7 cellular contexts compared by ENCODE assay signal in genomic region chr12:56723352-56723751, GRCh38. TPM values are rescaled to one million over a fixed set of nuclear protein-coding genes. Genes with fewer than 3 reads are reported as not detected.
A peak's percentile ranks its signal among the peaks of the same experiment; 100 is the strongest.
DNase-seq lines count a peak whose midpoint lies in the region; ATAC-seq and TF ChIP-seq lines count a peak whose summit lies in the region.

No MANE protein-coding gene starts in this region.

- POLR2A ChIA-PET in HCT116 (lab: Charles Lee), result interaction anchor here (0.5 to 1.6 kb wide), 3 partner anchors 35 to 389 kb away, joined by 3 to 8 read pairs (median 3); partner anchors contain the start of gene PTGES3
- POLR2A ChIA-PET in activated B cell treated with CpG ODN at 0.5 μM for 24 hours (lab: Charles Lee), result interaction anchor here (1.0 to 1.8 kb wide), 4 partner anchors 35 to 87 kb away, joined by 4 to 13 read pairs (median 8); partner anchors contain the start of genes ATP5F1B and PTGES3

- H3K27ac ChIP-seq in HCT116 (ENCODE audit: low read depth, low read length) (peak overlapping the region; percentile 91; the same call in 1 of the 2 replicates), right cardiac atrium (ENCODE audit: low read length) (no peak overlapping the region), spleen (peak overlapping the region in 5 of 8 donors; percentile 93 to 98 (median 95))

- peak overlapping the region; percentile 92 to 99 for H3K4me3 ChIP-seq in HCT116 (replicated peaks in 1 of 2; ENCODE audit: low read depth in 1 of 2, low read length in 2 of 2)
- H3K4me3 ChIP-seq in right cardiac atrium (ENCODE audit: low read length), result peak overlapping the region; percentile 89
- H3K4me3 ChIP-seq in spleen, result peak overlapping the region; percentile 64 to 98 (median 76)

- RAD21 ChIA-PET in HCT116 (lab: Charles Lee; ENCODE audit: low non-redundant PET in 1 of 2, low total read pairs in 2 of 2, uncharacterized antibody in 2 of 2, unreplicated experiment in 2 of 2), result no interaction called here

- peak overlapping the region; percentile 99 for H3K9ac ChIP-seq in HCT116 (ENCODE audit: low read length)

- H3K9me2 ChIP-seq in HCT116 (ENCODE audit: insufficient read depth), result no peaks in the 10 kb centered on the region

- H3K36me3 ChIP-seq in HCT116 (ENCODE audit: control insufficient read depth in 1 of 2, insufficient read depth in 2 of 2, low read length in 2 of 2) (peaks cover 22 to 61% of the 10 kb centered on the region in 2 experiments), spleen (peaks cover 0 to 49% (median 21%) of the 10 kb centered on the region in 6 donors)

- peaks cover 37% of the 10 kb centered on the region; the same call in 1 of the 2 replicates for H4K20me1 ChIP-seq in HCT116 (ENCODE audit: insufficient read depth)

- no peak for TF ChIP-seq RAD21 in HCT116 (IDR thresholded peaks at IDR 0.05; ENCODE audit: low read depth)

- H3K79me2 ChIP-seq in HCT116 (ENCODE audit: insufficient read depth, low read length), result peaks cover 68% of the 10 kb centered on the region

- CTCF ChIA-PET in HCT116 (lab: Charles Lee), result no interaction called here
- CTCF ChIA-PET in activated B cell treated with CpG ODN at 0.5 μM for 24 hours (lab: Charles Lee), result interaction anchor here (0.7 to 0.8 kb wide), 2 partner anchors 37 to 87 kb away, joined by 3 read pairs; no protein-coding TSS in a partner anchor

- no peak overlapping the region for H2AFZ ChIP-seq in HCT116 (ENCODE audit: low read depth, low read length, poor library complexity, severe bottlenecking)

- peaks cover 69% of the 10 kb centered on the region for H3K4me1 Mint-ChIP-seq in activated B cell treated with CpG ODN at 0.5 μM for 24 hours

- peak overlapping the region; percentile 24 for H3K27ac Mint-ChIP-seq in activated B cell treated with CpG ODN at 0.5 μM for 24 hours

- no peaks in the 10 kb centered on the region for H3K27me3 Mint-ChIP-seq in activated B cell treated with CpG ODN at 0.5 μM for 24 hours

- WGBS in right cardiac atrium, result 47% methylated on average over 3 of the region's 3 CpGs
- WGBS in spleen, 5 donors, result 33 to 52% (median 42%) methylated on average over 3 of the region's 3 CpGs

- no peaks in the 10 kb centered on the region for H3K27me3 ChIP-seq in HCT116 (ENCODE audit: insufficient read depth, low read length)
- no peaks in the 10 kb centered on the region for H3K27me3 ChIP-seq in right cardiac atrium (ENCODE audit: control insufficient read depth, insufficient read depth)
- no peaks in the 10 kb centered on the region for H3K27me3 ChIP-seq in spleen (replicated peaks in 1 of 7)

- peak overlapping the region; percentile 85 for H3K4me2 ChIP-seq in HCT116 (ENCODE audit: low read length)

- no peak for DNase-seq in HCT116 (ENCODE audit: low read depth, low spot score)
- no peak for DNase-seq in activated B cell treated with CpG ODN at 0.5 μM for 24 hours
- no peak for DNase-seq in right cardiac atrium
- no peak for DNase-seq in spleen
- no peak for DNase-seq in NCI-H187 (lab: John Stamatoyannopoulos, UW)

- BruUV-seq in HCT116 (replicated peaks; lab: Mats Ljungman, UMichigan), result no TSS peak

- TF ChIP-seq CTCF in HCT116 (IDR thresholded peaks at IDR 0.05 in 2 of 3, conservative IDR thresholded peaks at IDR 0.05 in 1 of 3; ENCODE audit: borderline replicate concordance in 1 of 3, insufficient read depth in 1 of 3, low read depth in 2 of 3, low read length in 2 of 3) (no peak), activated B cell treated with CpG ODN at 0.5 μM for 24 hours (IDR thresholded peaks at IDR 0.05) (no peak), spleen (IDR thresholded peaks at IDR 0.05 in 8 of 11, conservative IDR thresholded peaks at IDR 0.05 in 3 of 11) (no peak)

- TF ChIP-seq POLR2A in HCT116 (IDR thresholded peaks at IDR 0.05; ENCODE audit: borderline replicate concordance, extremely low read depth, insufficient read depth, insufficient read length) (no peak), spleen (IDR thresholded peaks at IDR 0.05) (no peak)

- intact Hi-C loops in HCT116 (cut with micrococcal nuclease) (no loop called here), activated B cell treated with CpG ODN at 0.5 μM for 24 hours (cut with micrococcal nuclease) (no loop called here), right cardiac atrium (cut with DNase I) (loop anchor here in 1 of 4 donors (5.0 kb wide), 1 partner anchor 36 kb away; the partner anchor contains the start of gene PTGES3), spleen (cut with DNase I; ENCODE audit: low total_unique reads) (loop anchor here (2.0 kb wide), 1 partner anchor 29 kb away; no protein-coding TSS in a partner anchor)

- H3K9me3 ChIP-seq in HCT116 (ENCODE audit: control insufficient read depth in 1 of 2, insufficient read depth in 1 of 2, low read depth in 1 of 2, low read length in 2 of 2), result no peaks in the 10 kb centered on the region
- no peaks in the 10 kb centered on the region for H3K9me3 ChIP-seq in right cardiac atrium (ENCODE audit: control insufficient read depth, low read length)
- no peaks in the 10 kb centered on the region for H3K9me3 ChIP-seq in spleen

- H3K9me3 Mint-ChIP-seq in activated B cell treated with CpG ODN at 0.5 μM for 24 hours, result no peaks in the 10 kb centered on the region

- H3K4me1 ChIP-seq in HCT116 (ENCODE audit: control insufficient read depth in 1 of 2, insufficient read depth in 2 of 2, low read length in 2 of 2) (peaks cover 21 to 42% of the 10 kb centered on the region in 2 experiments; a peak in 3 of 4 replicates), right cardiac atrium (ENCODE audit: control insufficient read depth, insufficient read depth, low read length) (peaks cover 30% of the 10 kb centered on the region), spleen (peaks cover 50 to 75% (median 65%) of the 10 kb centered on the region in 6 donors)

- H3K36me3 Mint-ChIP-seq in activated B cell treated with CpG ODN at 0.5 μM for 24 hours (ENCODE audit: low read depth), result peaks cover 65% of the 10 kb centered on the region

- peak overlapping the region; percentile 99 for H3K4me3 Mint-ChIP-seq in activated B cell treated with CpG ODN at 0.5 μM for 24 hours

- ATAC-seq in HCT116, result no peak
- ATAC-seq in activated B cell treated with CpG ODN at 0.5 μM for 24 hours (ENCODE audit: low read depth), result no peak
- ATAC-seq in right cardiac atrium, result no peak
- ATAC-seq in HG02798 (IDR thresholded peaks at IDR 0.05; ENCODE audit: poor library complexity, unreplicated experiment), result no peak
- no peak for ATAC-seq in GM21737 (IDR thresholded peaks at IDR 0.05; ENCODE audit: unreplicated experiment)

TF ChIP-seq in HCT116, 20 proteins besides CTCF, POLR2A, EP300 and RAD21:
- TF ChIP-seq EZH2phosphoT487 (IDR thresholded peaks at IDR 0.05; ENCODE audit: borderline replicate concordance) (no peak), YY1 (IDR thresholded peaks at IDR 0.05; ENCODE audit: extremely low read depth, insufficient replicate concordance, low read depth, low read length) (no peak), SP1 (IDR thresholded peaks at IDR 0.05; ENCODE audit: low read depth) (no peak), ZNF274 (IDR thresholded peaks at IDR 0.05; ENCODE audit: low read depth, low read length) (no peak), SIN3A (IDR thresholded peaks at IDR 0.05; ENCODE audit: low read depth) (0 out of 2 replicates have a peak, but pooled peaks have one; percentile 1), ELF1 (IDR thresholded peaks at IDR 0.05; ENCODE audit: borderline replicate concordance, low read depth) (no peak)
- TF ChIP-seq, protein P1, sequence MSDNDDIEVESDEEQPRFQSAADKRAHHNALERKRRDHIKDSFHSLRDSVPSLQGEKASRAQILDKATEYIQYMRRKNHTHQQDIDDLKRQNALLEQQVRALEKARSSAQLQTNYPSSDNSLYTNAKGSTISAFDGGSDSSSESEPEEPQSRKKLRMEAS (IDR thresholded peaks at IDR 0.05), result no peak

RNA-seq across cellular contexts. Expression of gene NACA, which starts 1.7 kb away (rescaled TPM):
- total RNA-seq in HCT116 (2021; ENCODE audit: unreplicated experiment) (896 TPM), activated B cell treated with CpG ODN at 0.5 μM for 24 hours (1,104 and 1,342 TPM in 2 replicates), right cardiac atrium (100 to 1,000 TPM; 541 to 618 (median 568) TPM), spleen (100 to 1,000 TPM; 535 to 885 (median 701) TPM)
- polyA plus RNA-seq in HCT116 (2012), result 1,514 and 1,706 TPM in 2 replicates
- polyA plus RNA-seq in right cardiac atrium (852 TPM), spleen (1,000 to 10,000 TPM; 1,928 to 3,231 (median 2,748) TPM)

RNA-seq across cellular contexts. Expression of gene PRIM1, which starts 28.8 kb away (rescaled TPM):
- total RNA-seq in HCT116 (2021; ENCODE audit: unreplicated experiment) (53.3 TPM), activated B cell treated with CpG ODN at 0.5 μM for 24 hours (15.1 and 16.8 TPM in 2 replicates), right cardiac atrium (1 to 10 TPM; 3.1 to 5.1 (median 4.4) TPM), spleen (10 to 100 TPM; 10.1 to 23.0 (median 11.4) TPM)
- polyA plus RNA-seq in HCT116 (2012), result 21.0 and 30.9 TPM in 2 replicates
- polyA plus RNA-seq in right cardiac atrium (2.9 TPM), spleen (10 to 100 TPM in 1 of 3 donors, 1 to 10 TPM in 2; 5.2 to 10.0 (median 8.1) TPM)

RNA-seq across cellular contexts. Expression of gene PTGES3, which starts 35.3 kb away (rescaled TPM):
- total RNA-seq in HCT116 (2021; ENCODE audit: unreplicated experiment) (404 TPM), activated B cell treated with CpG ODN at 0.5 μM for 24 hours (183 and 185 TPM in 2 replicates), right cardiac atrium (100 to 1,000 TPM; 127 to 176 (median 150) TPM), spleen (100 to 1,000 TPM in 5 of 7 donors, 10 to 100 TPM in 2; 84.1 to 163 (median 133) TPM)
- 129 and 177 TPM in 2 replicates for polyA plus RNA-seq in HCT116 (2012)
- polyA plus RNA-seq in right cardiac atrium (116 TPM), spleen (100 to 1,000 TPM in 2 of 3 donors, 10 to 100 TPM in 1; 80.6 to 154 (median 114) TPM)

RNA-seq across cellular contexts. Expression of gene HSD17B6, which starts 39.8 kb away (rescaled TPM):
- total RNA-seq in HCT116 (2021; ENCODE audit: unreplicated experiment), result 1.9 TPM
- polyA plus RNA-seq in HCT116 (2012), result 1.8 and 2.1 TPM in 2 replicates
- 0.29 and 0.46 TPM in 2 replicates for total RNA-seq in activated B cell treated with CpG ODN at 0.5 μM for 24 hours
- total RNA-seq in right cardiac atrium, result under 1 TPM in 2 of 4 donors, not detected in 2; 0.49 to 0.64 TPM
- 0.50 TPM for polyA plus RNA-seq in right cardiac atrium
- total RNA-seq in spleen, result 10 to 100 TPM; 13.7 to 93.4 (median 61.5) TPM
- 10 to 100 TPM in 2 of 3 donors, 1 to 10 TPM in 1; 6.4 to 40.0 (median 13.3) TPM for polyA plus RNA-seq in spleen
